Comparison of ENCODE assay signal across 23 cellular contexts in genomic region chr15:68587769-68588385, GRCh38. TPM values are rescaled to one million over a fixed set of nuclear protein-coding genes. Genes with fewer than 3 reads are reported as not detected.
DNase-seq lines count a peak whose midpoint lies in the region; ATAC-seq, FAIRE-seq and TF ChIP-seq lines count a peak whose summit lies in the region.
"Had no signal": no experiment of that assay in that cellular context is flagged by ENCODE, and none has a peak within 500 bp of the region (broad histone marks: within the 10 kb centered on the region; RNA-seq: fewer than 3 reads in every experiment).

No MANE protein-coding gene starts in this region.

- H3K36me3 Mint-ChIP-seq in activated T-cell treated with anti-CD3 and anti-CD28 coated beads, Interleukin-2, amount 50 U/mL, for 24 hours (ENCODE audit: low read depth) = no peaks in the 10 kb centered on the region
- no peaks in the 10 kb centered on the region for H3K36me3 Mint-ChIP-seq in activated B cell treated with CpG ODN at 0.5 μM for 24 hours (ENCODE audit: low read depth)
- H3K36me3 Mint-ChIP-seq in naive thymus-derived CD8-positive, alpha-beta T cell = no peaks in the 10 kb centered on the region
- H3K36me3 Mint-ChIP-seq: immature natural killer cell; naive thymus-derived CD4-positive, alpha-beta T cell had no signal

- 44% methylated on average over 3 of the region's 4 CpGs for WGBS in HepG2 (ENCODE audit: low lambda C conversion rate)
- WGBS in upper lobe of left lung, 2 donors = 82 to 83% methylated on average over 4 of the region's 4 CpGs

- TF ChIP-seq EP300 in HepG2 (IDR thresholded peaks at IDR 0.05; ENCODE audit: low read depth in 2 of 2, low read length in 2 of 2) (no peak), HepG2 (CRISPR knock-in tag; IDR thresholded peaks at IDR 0.05; ENCODE audit: borderline replicate concordance) (no peak), upper lobe of left lung (IDR thresholded peaks at IDR 0.05) (no peak)

- peaks cover 7% of the 10 kb centered on the region for H3K27me3 Mint-ChIP-seq in activated T-cell treated with anti-CD3 and anti-CD28 coated beads, Interleukin-2, amount 50 U/mL, for 24 hours
- peaks cover 1% of the 10 kb centered on the region for H3K27me3 Mint-ChIP-seq in activated B cell treated with CpG ODN at 0.5 μM for 24 hours
- peaks cover 0 to 7% (median 3%) of the 10 kb centered on the region in 5 donors for H3K27me3 Mint-ChIP-seq in naive thymus-derived CD8-positive, alpha-beta T cell

- peaks cover 4 to 21% of the 10 kb centered on the region in 2 experiments; a peak in 3 of 5 replicates for H3K27me3 ChIP-seq in HepG2 (ENCODE audit: control insufficient read depth in 1 of 2, insufficient read depth in 2 of 2, low read length in 2 of 2)
- no peaks in the 10 kb centered on the region for H3K27me3 ChIP-seq in upper lobe of left lung
- H3K27me3 ChIP-seq: body of pancreas, transverse colon had no signal

- H3K4me3 ChIP-seq in HepG2 (replicated peaks in 1 of 3; ENCODE audit: insufficient read depth in 1 of 3, low read depth in 2 of 3, low read length in 3 of 3) = no peak overlapping the region
- H3K4me3 ChIP-seq in upper lobe of left lung = no peak overlapping the region
- H3K4me3 ChIP-seq: body of pancreas, lung, skin epidermis, transverse colon had no signal

- no peak for TF ChIP-seq POLR2A in HepG2 (IDR thresholded peaks at IDR 0.05; ENCODE audit: insufficient read depth in 1 of 2, low read depth in 2 of 2, low read length in 2 of 2)
- TF ChIP-seq POLR2A in upper lobe of left lung (IDR thresholded peaks at IDR 0.05) = no peak

- no peak overlapping the region for H3K9ac ChIP-seq in HepG2 (ENCODE audit: insufficient read depth, low read depth, low read length)

- peaks cover 27% of the 10 kb centered on the region for H3K4me1 Mint-ChIP-seq in activated T-cell treated with anti-CD3 and anti-CD28 coated beads, Interleukin-2, amount 50 U/mL, for 24 hours (ENCODE audit: low read depth)
- H3K4me1 Mint-ChIP-seq in activated B cell treated with CpG ODN at 0.5 μM for 24 hours = peaks cover 27% of the 10 kb centered on the region
- peaks cover 6 to 15% (median 8%) of the 10 kb centered on the region in 4 donors for H3K4me1 Mint-ChIP-seq in naive thymus-derived CD8-positive, alpha-beta T cell
- H3K4me1 Mint-ChIP-seq: immature natural killer cell had no signal

- DNase-seq in activated T-cell treated with anti-CD3 and anti-CD28 coated beads, Interleukin-2, amount 50 U/mL, for 24 hours = peak; percentile 28
- DNase-seq in activated T-cell treated with anti-CD3 and anti-CD28 coated beads, Interleukin-2, amount 50 U/mL, for 48 hours = no peak
- DNase-seq in activated B cell treated with CpG ODN at 0.5 μM for 24 hours (no peak), HepG2 (ENCODE audit: low spot score) (no peak), upper lobe of left lung (no peak), NCI-H510A (lab: John Stamatoyannopoulos, UW) (no peak)
- DNase-seq in naive thymus-derived CD8-positive, alpha-beta T cell = no peak
- DNase-seq in stimulated activated CD8-positive, alpha-beta memory T cell treated with anti-CD3 and anti-CD28 coated beads, Interleukin-4, amount 100 ng/mL, for 48 hours = no peak
- DNase-seq: activated gamma-delta T cell; body of pancreas; erythroblast; immature natural killer cell; KBM-7; naive thymus-derived CD4-positive, alpha-beta T cell; NCI-H1092; NCI-H82; transverse colon had no signal

- H3K27ac ChIP-seq in HepG2 (ENCODE audit: extremely low read length, insufficient read depth, low read length) = no peak overlapping the region
- peak overlapping the region in 3 of 4 donors; percentile 11 to 58 (median 47) for H3K27ac ChIP-seq in upper lobe of left lung
- H3K27ac ChIP-seq: body of pancreas, transverse colon had no signal

- POLR2A ChIA-PET in activated B cell treated with CpG ODN at 0.5 μM for 24 hours (lab: Charles Lee) = no interaction called here
- POLR2A ChIA-PET in HepG2 (lab: Yijun Ruan, JAX) = no interaction called here
- POLR2A ChIA-PET in naive thymus-derived CD8-positive, alpha-beta T cell (lab: Charles Lee) = no interaction called here

- no peak overlapping the region for H3K4me2 ChIP-seq in HepG2 (ENCODE audit: low read depth, low read length)

- H4K20me1 ChIP-seq in HepG2 (ENCODE audit: insufficient read depth, low read length) = no peaks in the 10 kb centered on the region

- intact Hi-C loops in activated B cell treated with CpG ODN at 0.5 μM for 24 hours (cut with micrococcal nuclease) = no loop called here
- intact Hi-C loops in HepG2 (cut with micrococcal nuclease; ENCODE audit: unreplicated experiment) = no loop called here

- no peak for ATAC-seq in activated B cell treated with CpG ODN at 0.5 μM for 24 hours (ENCODE audit: low read depth)
- ATAC-seq in HepG2 = no peak
- ATAC-seq in upper lobe of left lung (ENCODE audit: low FRiP score in 2 of 2) = no peak
- no peak for ATAC-seq in naive thymus-derived CD8-positive, alpha-beta T cell
- ATAC-seq: body of pancreas; naive thymus-derived CD4-positive, alpha-beta T cell had no signal

- H3K36me3 ChIP-seq in HepG2 (replicated peaks in 1 of 2; ENCODE audit: control insufficient read depth in 1 of 2, insufficient read depth in 2 of 2, low read length in 2 of 2) (no peaks in the 10 kb centered on the region), upper lobe of left lung (no peaks in the 10 kb centered on the region)
- H3K36me3 ChIP-seq: transverse colon had no signal

- TF ChIP-seq RAD21 in HepG2 (CRISPR knock-in tag; IDR thresholded peaks at IDR 0.05) = no peak

- CTCF ChIA-PET in activated B cell treated with CpG ODN at 0.5 μM for 24 hours (lab: Charles Lee) (interaction anchor here (1.5 kb wide), 1 partner anchor 86 kb away, joined by 4 read pairs; no protein-coding TSS in a partner anchor), HepG2 (lab: Yijun Ruan, JAX; ENCODE audit: low intra/inter-chr PET ratio, low total read pairs) (no interaction called here)

- TF ChIP-seq CTCF in activated B cell treated with CpG ODN at 0.5 μM for 24 hours (IDR thresholded peaks at IDR 0.05) (no peak), HepG2 (CRISPR knock-in tag; IDR thresholded peaks at IDR 0.05) (no peak), upper lobe of left lung (IDR thresholded peaks at IDR 0.05) (no peak)

- peak overlapping the region; percentile 63 for H3K27ac Mint-ChIP-seq in activated T-cell treated with anti-CD3 and anti-CD28 coated beads, Interleukin-2, amount 50 U/mL, for 24 hours
- peak overlapping the region; percentile 57 for H3K27ac Mint-ChIP-seq in activated B cell treated with CpG ODN at 0.5 μM for 24 hours
- peak overlapping the region in 1 of 10 donors; percentile 40 for H3K27ac Mint-ChIP-seq in naive thymus-derived CD8-positive, alpha-beta T cell
- H3K27ac Mint-ChIP-seq: dendritic cell treated with granulocyte-macrophage colony-stimulating factor and Interleukin-4, amounts not matched to agents 40 ng/mL and 50 ng/mL, for 4 days; immature natural killer cell; naive thymus-derived CD4-positive, alpha-beta T cell; progenitor cell of endocrine pancreas had no signal

- no peak overlapping the region for H3K4me3 Mint-ChIP-seq in activated T-cell treated with anti-CD3 and anti-CD28 coated beads, Interleukin-2, amount 50 U/mL, for 24 hours
- H3K4me3 Mint-ChIP-seq in activated B cell treated with CpG ODN at 0.5 μM for 24 hours = no peak overlapping the region
- no peak overlapping the region for H3K4me3 Mint-ChIP-seq in naive thymus-derived CD8-positive, alpha-beta T cell
- H3K4me3 Mint-ChIP-seq: dendritic cell treated with granulocyte-macrophage colony-stimulating factor and Interleukin-4, amounts not matched to agents 40 ng/mL and 50 ng/mL, for 4 days; immature natural killer cell; naive thymus-derived CD4-positive, alpha-beta T cell had no signal

- BruUV-seq in HepG2 (replicated peaks; lab: Mats Ljungman, UMichigan) = no TSS peak

- H3K9me3 Mint-ChIP-seq in activated T-cell treated with anti-CD3 and anti-CD28 coated beads, Interleukin-2, amount 50 U/mL, for 24 hours = no peaks in the 10 kb centered on the region
- no peaks in the 10 kb centered on the region for H3K9me3 Mint-ChIP-seq in activated B cell treated with CpG ODN at 0.5 μM for 24 hours
- H3K9me3 Mint-ChIP-seq in naive thymus-derived CD8-positive, alpha-beta T cell = no peaks in the 10 kb centered on the region
- H3K9me3 Mint-ChIP-seq: dendritic cell treated with granulocyte-macrophage colony-stimulating factor and Interleukin-4, amounts not matched to agents 40 ng/mL and 50 ng/mL, for 4 days; immature natural killer cell; naive thymus-derived CD4-positive, alpha-beta T cell had no signal

- H3K4me1 ChIP-seq in HepG2 (ENCODE audit: insufficient read depth, low read length) = peaks cover 53% of the 10 kb centered on the region
- peaks cover 0 to 19% (median 10%) of the 10 kb centered on the region in 4 donors for H3K4me1 ChIP-seq in upper lobe of left lung
- H3K4me1 ChIP-seq: body of pancreas had no signal

- H3K9me3 ChIP-seq in HepG2 (ENCODE audit: low read length) (no peaks in the 10 kb centered on the region), upper lobe of left lung (no peaks in the 10 kb centered on the region)
- H3K9me3 ChIP-seq: body of pancreas, transverse colon had no signal

- no peak overlapping the region for H2AFZ ChIP-seq in HepG2 (ENCODE audit: low read length)

- no peaks in the 10 kb centered on the region for H3K79me2 ChIP-seq in HepG2 (ENCODE audit: insufficient read depth, low read length)

- FAIRE-seq in HepG2 (lab: Jason Lieb, UNC) = no peak
- FAIRE-seq: H54, TTC549 had no signal

- in situ Hi-C loops in HepG2 (cut with HindIII; ENCODE audit: extremely low pct_ligation_motif_present, low pct_unique_long_range_greater_than_20kb) = no loop called here

RNA-seq across cellular contexts. Expression of gene CORO2B, which starts 9.1 kb away (rescaled TPM):
- total RNA-seq in activated B cell treated with CpG ODN at 0.5 μM for 24 hours (0.64 and 1.0 TPM in 2 replicates), HepG2 (2016; rRNA removed; fragmentation: Illumina TruSeq; extraction: Trizol) (0.35 and 0.36 TPM in 2 replicates), upper lobe of left lung (1 to 10 TPM in 5 of 6 donors, under 1 TPM in 1; 0.79 to 9.0 (median 2.0) TPM)
- total RNA-seq in HepG2 (2016; cell fraction: cytosol; rRNA removed; fragmentation: Illumina TruSeq; extraction: Trizol; ENCODE audit: low read depth) = 0.10 and 0.18 TPM in 2 replicates
- 0.22 and 0.28 TPM in 2 replicates for total RNA-seq in HepG2 (2016; cell fraction: insoluble cytoplasmic fraction; rRNA removed; fragmentation: Illumina TruSeq; extraction: Trizol)
- 0.28 and 0.34 TPM in 2 replicates for total RNA-seq in HepG2 (2016; cell fraction: membrane; rRNA removed; fragmentation: Illumina TruSeq; extraction: Trizol)
- 0.13 and 0.22 TPM in 2 replicates for total RNA-seq in HepG2 (2016; cell fraction: nucleus; rRNA removed; fragmentation: Illumina TruSeq; extraction: Trizol)
- 0.63 and 1.1 TPM in 2 replicates for polyA plus RNA-seq in HepG2 (2011; rRNA removed)
- 0.58 and 0.64 TPM in 2 replicates for polyA plus RNA-seq in HepG2 (2011; cell fraction: cytosol; rRNA removed)
- polyA plus RNA-seq in HepG2 (2011; cell fraction: nucleus; rRNA removed) = 0.92 and 1.2 TPM in 2 replicates
- 0.15 and 0.16 TPM in 2 replicates for polyA plus RNA-seq in HepG2 (2012)
- 0.09 and 0.12 TPM in 2 replicates for polyA plus RNA-seq in HepG2 (2016; cell fraction: cytosol; fragmentation: Illumina TruSeq; extraction: Trizol; ENCODE audit: low read depth)
- polyA plus RNA-seq in HepG2 (2016; cell fraction: insoluble cytoplasmic fraction; fragmentation: Illumina TruSeq; extraction: Trizol; ENCODE audit: low read depth) = 0.51 and 0.85 TPM in 2 replicates
- 0.43 and 0.52 TPM in 2 replicates for polyA plus RNA-seq in HepG2 (2016; cell fraction: membrane; fragmentation: Illumina TruSeq; extraction: Trizol; ENCODE audit: low read depth)
- 0.27 and 0.31 TPM in 2 replicates for polyA plus RNA-seq in HepG2 (2016; cell fraction: nucleus; fragmentation: Illumina TruSeq; extraction: Trizol; ENCODE audit: insufficient read depth, low read depth)
- polyA minus RNA-seq in HepG2 (2011; rRNA and poly(A)+ RNA removed; ENCODE audit: low replicate concordance) = 1.3 TPM in 1 of 2 replicates, not detected in the other
- 0.62 and 0.69 TPM in 2 replicates for polyA minus RNA-seq in HepG2 (2011; cell fraction: cytosol; rRNA and poly(A)+ RNA removed)
- 0.13 and 0.25 TPM in 2 replicates for polyA minus RNA-seq in HepG2 (2011; cell fraction: nucleus; rRNA and poly(A)+ RNA removed)
- under 1 TPM; 0.44 to 0.73 TPM for total RNA-seq in naive thymus-derived CD8-positive, alpha-beta T cell
- not detected for polyA plus RNA-seq in naive thymus-derived CD8-positive, alpha-beta T cell
- polyA plus RNA-seq: immature natural killer cell; naive thymus-derived CD4-positive, alpha-beta T cell had no signal
